ENCODE assay signal across 1 cellular context in the genomic region with DNA sequence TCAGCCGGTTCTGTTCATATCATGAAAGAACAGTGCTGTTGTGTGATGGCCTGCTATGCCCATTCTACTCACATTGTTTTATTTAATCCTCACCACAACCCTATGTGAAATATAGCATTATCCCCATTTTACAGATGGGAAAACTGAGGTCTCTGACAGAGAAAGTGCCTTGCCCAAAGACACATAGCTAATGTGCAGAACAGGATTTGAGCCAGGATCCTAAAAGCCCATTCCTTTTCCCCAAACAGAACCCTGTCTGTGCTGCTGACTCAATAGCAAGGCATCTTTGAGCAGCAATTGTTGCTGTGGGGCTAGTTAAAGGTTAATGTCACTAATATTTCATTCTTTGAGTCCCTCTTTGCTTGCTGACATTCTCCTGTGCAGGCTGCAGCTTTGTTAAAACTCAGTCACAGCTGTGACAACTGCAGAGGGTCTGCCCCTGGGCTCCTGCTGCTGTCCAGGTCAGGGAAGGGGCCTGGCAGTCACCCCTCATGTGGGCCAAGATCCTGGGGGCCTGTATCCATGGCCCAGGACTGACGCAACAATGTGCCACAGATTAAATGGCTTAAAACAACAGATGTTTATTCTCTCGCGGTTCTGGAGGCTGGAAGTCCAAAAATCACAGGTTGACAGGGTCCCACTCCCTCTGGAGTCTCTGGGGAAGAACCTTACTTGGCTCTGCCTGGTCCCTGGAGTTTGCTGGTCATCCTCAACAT.
TF ChIP-seq lines count a peak whose summit lies in the region.

No MANE protein-coding gene starts in this region.

TF ChIP-seq in H1, 55 proteins besides CTCF, POLR2A, EP300 and RAD21 (continued from another document):
- TF ChIP-seq, protein P1, sequence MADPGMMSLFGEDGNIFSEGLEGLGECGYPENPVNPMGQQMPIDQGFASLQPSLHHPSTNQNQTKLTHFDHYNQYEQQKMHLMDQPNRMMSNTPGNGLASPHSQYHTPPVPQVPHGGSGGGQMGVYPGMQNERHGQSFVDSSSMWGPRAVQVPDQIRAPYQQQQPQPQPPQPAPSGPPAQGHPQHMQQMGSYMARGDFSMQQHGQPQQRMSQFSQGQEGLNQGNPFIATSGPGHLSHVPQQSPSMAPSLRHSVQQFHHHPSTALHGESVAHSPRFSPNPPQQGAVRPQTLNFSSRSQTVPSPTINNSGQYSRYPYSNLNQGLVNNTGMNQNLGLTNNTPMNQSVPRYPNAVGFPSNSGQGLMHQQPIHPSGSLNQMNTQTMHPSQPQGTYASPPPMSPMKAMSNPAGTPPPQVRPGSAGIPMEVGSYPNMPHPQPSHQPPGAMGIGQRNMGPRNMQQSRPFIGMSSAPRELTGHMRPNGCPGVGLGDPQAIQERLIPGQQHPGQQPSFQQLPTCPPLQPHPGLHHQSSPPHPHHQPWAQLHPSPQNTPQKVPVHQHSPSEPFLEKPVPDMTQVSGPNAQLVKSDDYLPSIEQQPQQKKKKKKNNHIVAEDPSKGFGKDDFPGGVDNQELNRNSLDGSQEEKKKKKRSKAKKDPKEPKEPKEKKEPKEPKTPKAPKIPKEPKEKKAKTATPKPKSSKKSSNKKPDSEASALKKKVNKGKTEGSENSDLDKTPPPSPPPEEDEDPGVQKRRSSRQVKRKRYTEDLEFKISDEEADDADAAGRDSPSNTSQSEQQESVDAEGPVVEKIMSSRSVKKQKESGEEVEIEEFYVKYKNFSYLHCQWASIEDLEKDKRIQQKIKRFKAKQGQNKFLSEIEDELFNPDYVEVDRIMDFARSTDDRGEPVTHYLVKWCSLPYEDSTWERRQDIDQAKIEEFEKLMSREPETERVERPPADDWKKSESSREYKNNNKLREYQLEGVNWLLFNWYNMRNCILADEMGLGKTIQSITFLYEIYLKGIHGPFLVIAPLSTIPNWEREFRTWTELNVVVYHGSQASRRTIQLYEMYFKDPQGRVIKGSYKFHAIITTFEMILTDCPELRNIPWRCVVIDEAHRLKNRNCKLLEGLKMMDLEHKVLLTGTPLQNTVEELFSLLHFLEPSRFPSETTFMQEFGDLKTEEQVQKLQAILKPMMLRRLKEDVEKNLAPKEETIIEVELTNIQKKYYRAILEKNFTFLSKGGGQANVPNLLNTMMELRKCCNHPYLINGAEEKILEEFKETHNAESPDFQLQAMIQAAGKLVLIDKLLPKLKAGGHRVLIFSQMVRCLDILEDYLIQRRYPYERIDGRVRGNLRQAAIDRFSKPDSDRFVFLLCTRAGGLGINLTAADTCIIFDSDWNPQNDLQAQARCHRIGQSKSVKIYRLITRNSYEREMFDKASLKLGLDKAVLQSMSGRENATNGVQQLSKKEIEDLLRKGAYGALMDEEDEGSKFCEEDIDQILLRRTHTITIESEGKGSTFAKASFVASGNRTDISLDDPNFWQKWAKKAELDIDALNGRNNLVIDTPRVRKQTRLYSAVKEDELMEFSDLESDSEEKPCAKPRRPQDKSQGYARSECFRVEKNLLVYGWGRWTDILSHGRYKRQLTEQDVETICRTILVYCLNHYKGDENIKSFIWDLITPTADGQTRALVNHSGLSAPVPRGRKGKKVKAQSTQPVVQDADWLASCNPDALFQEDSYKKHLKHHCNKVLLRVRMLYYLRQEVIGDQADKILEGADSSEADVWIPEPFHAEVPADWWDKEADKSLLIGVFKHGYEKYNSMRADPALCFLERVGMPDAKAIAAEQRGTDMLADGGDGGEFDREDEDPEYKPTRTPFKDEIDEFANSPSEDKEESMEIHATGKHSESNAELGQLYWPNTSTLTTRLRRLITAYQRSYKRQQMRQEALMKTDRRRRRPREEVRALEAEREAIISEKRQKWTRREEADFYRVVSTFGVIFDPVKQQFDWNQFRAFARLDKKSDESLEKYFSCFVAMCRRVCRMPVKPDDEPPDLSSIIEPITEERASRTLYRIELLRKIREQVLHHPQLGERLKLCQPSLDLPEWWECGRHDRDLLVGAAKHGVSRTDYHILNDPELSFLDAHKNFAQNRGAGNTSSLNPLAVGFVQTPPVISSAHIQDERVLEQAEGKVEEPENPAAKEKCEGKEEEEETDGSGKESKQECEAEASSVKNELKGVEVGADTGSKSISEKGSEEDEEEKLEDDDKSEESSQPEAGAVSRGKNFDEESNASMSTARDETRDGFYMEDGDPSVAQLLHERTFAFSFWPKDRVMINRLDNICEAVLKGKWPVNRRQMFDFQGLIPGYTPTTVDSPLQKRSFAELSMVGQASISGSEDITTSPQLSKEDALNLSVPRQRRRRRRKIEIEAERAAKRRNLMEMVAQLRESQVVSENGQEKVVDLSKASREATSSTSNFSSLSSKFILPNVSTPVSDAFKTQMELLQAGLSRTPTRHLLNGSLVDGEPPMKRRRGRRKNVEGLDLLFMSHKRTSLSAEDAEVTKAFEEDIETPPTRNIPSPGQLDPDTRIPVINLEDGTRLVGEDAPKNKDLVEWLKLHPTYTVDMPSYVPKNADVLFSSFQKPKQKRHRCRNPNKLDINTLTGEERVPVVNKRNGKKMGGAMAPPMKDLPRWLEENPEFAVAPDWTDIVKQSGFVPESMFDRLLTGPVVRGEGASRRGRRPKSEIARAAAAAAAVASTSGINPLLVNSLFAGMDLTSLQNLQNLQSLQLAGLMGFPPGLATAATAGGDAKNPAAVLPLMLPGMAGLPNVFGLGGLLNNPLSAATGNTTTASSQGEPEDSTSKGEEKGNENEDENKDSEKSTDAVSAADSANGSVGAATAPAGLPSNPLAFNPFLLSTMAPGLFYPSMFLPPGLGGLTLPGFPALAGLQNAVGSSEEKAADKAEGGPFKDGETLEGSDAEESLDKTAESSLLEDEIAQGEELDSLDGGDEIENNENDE (IDR thresholded peaks at IDR 0.05; ENCODE audit: insufficient replicate concordance, low read length) = no peak
- TF ChIP-seq EZH2 (IDR thresholded peaks at IDR 0.05; ENCODE audit: low read depth, low read length, severe bottlenecking) = no peak
- TF ChIP-seq RNF2 (IDR thresholded peaks at IDR 0.05; ENCODE audit: borderline replicate concordance, low read depth, low read length, missing control alignments, poor library complexity, severe bottlenecking) = no peak
- TF ChIP-seq RXRA (IDR thresholded peaks at IDR 0.05; ENCODE audit: insufficient read depth, low read depth, low read length) = no peak
- TF ChIP-seq TAF7 (optimal IDR thresholded peaks at IDR 0.05; ENCODE audit: borderline replicate concordance, low read depth, low read length) = no peak
- no peak for TF ChIP-seq SP4 (IDR thresholded peaks at IDR 0.05; ENCODE audit: low read length)
- no peak for TF ChIP-seq NRF1 (IDR thresholded peaks at IDR 0.05; ENCODE audit: low read depth, low read length)
- TF ChIP-seq TBP (IDR thresholded peaks at IDR 0.05; ENCODE audit: low read depth, low read length) = no peak
- no peak for TF ChIP-seq RFX5 (IDR thresholded peaks at IDR 0.05; ENCODE audit: borderline replicate concordance, low read depth, low read length)
